Comparison of ENCODE assay signal across 27 cellular contexts in the genomic region with DNA sequence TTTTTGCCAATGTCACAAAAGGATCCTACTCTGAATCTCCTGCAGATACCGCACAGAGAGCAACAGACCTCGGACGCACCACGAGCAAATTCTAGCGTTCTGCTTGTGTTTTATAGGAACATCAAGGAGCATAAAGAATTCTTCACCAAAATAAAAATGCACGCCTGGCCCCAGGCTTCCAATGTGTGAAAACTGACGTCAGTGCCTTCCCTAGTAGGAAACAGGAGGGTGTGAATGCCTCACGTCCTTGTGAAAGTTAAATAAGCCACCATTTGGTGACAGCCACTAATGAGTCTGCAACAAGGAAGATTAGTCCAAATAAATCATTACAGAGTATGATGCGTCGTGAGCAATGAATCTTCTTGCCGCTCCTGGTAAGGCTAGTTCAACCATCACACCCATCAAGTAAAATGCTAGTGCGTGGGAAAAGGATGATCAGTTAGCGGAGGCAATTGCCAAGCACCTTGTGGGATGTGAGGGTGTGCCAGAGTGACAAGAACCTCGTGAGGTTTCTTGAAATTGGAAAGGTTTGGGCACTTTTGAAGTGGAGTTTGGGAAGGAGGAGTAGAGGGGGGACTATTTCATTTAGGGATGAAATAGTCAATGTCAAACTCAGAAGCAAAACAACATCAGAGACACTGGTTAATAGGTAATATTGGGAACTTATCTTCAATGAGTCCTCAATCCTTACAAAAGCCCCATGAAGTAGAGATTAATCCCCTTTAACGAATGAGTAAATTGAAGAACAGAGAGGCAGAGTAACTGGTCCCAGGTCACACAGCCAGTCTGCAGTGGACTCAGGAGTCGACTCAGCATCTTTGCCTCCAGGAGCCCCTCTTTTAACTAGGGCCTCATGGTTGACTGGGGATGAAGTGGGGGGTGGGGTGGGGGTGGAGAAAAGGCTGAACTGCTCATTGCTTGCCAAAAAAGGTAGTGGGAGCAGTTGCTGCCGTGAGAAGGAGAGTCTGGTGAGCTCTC.
"Had no signal": no experiment of that assay in that cellular context is flagged by ENCODE, and none has a peak within 500 bp of the region (broad histone marks: within the 10 kb centered on the region; RNA-seq: fewer than 3 reads in every experiment).

No MANE protein-coding gene starts in this region.

- H3K4me1 ChIP-seq: body of pancreas, stomach, suprapubic skin, tibial artery had no signal

- H3K36me3 ChIP-seq: gastrocnemius medialis, ovary, suprapubic skin had no signal

- H3K27ac ChIP-seq: body of pancreas, gastrocnemius medialis, hepatocyte, ovary, stomach, suprapubic skin, tibial artery had no signal

- H2AFZ ChIP-seq: hepatocyte had no signal

- H3K79me2 ChIP-seq: hepatocyte had no signal

- H3K4me3 ChIP-seq: body of pancreas, gastrocnemius medialis, hepatocyte, ovary, smooth muscle cell, stomach, suprapubic skin, tibial artery had no signal

- FAIRE-seq: colon, keratinocyte had no signal

- H3K9me3 ChIP-seq: body of pancreas, gastrocnemius medialis, ovary, stomach, suprapubic skin, tibial artery had no signal

- ATAC-seq: activated CD4-positive, alpha-beta T cell treated with anti-CD3 and anti-CD28 coated beads for 36 hours; activated naive CD4-positive, alpha-beta T cell treated with anti-CD3 and anti-CD28 coated beads, Interleukin-2, amount 50 U/mL, for 72 hours; activated T-cell treated with anti-CD3 and anti-CD28 coated beads, Interleukin-2, amount 50 U/mL, for 72 hours; body of pancreas; gastrocnemius medialis; left cardiac atrium; left ventricle myocardium superior; naive thymus-derived CD4-positive, alpha-beta T cell; stimulated activated memory B cell treated with anti-CD40 and anti-IgM and Interleukin-4, amounts not matched to agents 10 μg/mL and 1 μg/mL and 100 μg/mL, for 72 hours had no signal

- H3K27me3 ChIP-seq: body of pancreas, gastrocnemius medialis, hepatocyte, ovary, stomach, suprapubic skin, tibial artery had no signal

- H3K4me2 ChIP-seq: hepatocyte, smooth muscle cell had no signal

- DNase-seq: activated CD4-positive, alpha-beta T cell treated with anti-CD3 and anti-CD28 coated beads for 36 hours; activated CD4-positive, CD25-positive, alpha-beta regulatory T cell; activated naive CD4-positive, alpha-beta T cell; activated T-cell treated with anti-CD3 and anti-CD28 coated beads for 4 hours; activated T-cell treated with anti-CD3 and anti-CD28 coated beads, Interleukin-2, amount 50 U/mL, for 72 hours; body of pancreas; effector CD8-positive, alpha-beta T cell; gastrocnemius medialis; glutamatergic neuron; left cardiac atrium; left ventricle myocardium superior; naive thymus-derived CD4-positive, alpha-beta T cell; ovary; retina; stimulated activated CD4-positive, alpha-beta T cell treated with anti-CD3 and anti-CD28 coated beads, Interleukin-1b, Interleukin-23, amount 100 ng/mL, for 48 hours; stimulated activated CD4-positive, alpha-beta T cell treated with anti-CD3 and anti-CD28 coated beads, Interleukin-4, amount 100 ng/mL, for 4 hours; stimulated activated CD8-positive, alpha-beta memory T cell treated with anti-CD3 and anti-CD28 coated beads, Interleukin-4, amount 100 ng/mL, for 48 hours; stomach; T-helper 2 cell; tibial artery had no signal
